In the genomic region with DNA sequence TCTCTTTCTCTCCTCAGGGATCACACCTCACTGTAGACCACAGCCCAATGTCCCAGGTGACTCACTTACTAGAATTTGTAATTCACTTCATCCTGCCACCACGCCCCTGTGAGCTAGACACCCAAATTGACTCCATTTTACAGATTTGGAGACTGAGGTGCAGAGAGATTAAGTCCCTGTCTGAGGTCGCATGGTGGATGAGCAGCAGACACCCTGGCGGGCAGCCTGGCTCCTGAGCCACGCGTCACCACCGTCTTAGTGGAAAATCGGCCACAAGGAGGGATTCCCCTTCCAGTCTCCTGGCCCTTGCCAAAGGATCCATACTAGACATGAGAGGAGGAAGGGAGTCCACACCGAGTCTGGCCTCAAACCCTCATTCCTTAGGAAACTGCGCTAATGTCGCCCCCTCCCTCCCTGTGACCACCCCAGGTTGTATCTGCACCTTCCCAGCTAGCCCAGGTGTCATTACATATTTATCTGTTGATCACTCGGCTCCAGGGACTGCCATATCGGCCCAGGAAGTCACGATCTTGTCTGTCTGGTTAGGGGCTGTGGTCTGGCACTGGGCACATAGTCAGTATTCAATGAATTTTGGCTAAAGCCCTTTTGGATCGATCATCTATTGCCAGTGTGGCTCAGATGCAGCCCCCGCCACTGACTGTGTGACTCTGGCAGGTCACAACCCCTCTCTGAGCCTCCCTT, we compare ENCODE assay signal across 9 cellular contexts. TPM values are rescaled to one million over a fixed set of nuclear protein-coding genes. Genes with fewer than 3 reads are reported as not detected.
A peak's percentile ranks its signal among the peaks of the same experiment; 100 is the strongest.
DNase-seq lines count a peak whose midpoint lies in the region; ATAC-seq, FAIRE-seq and TF ChIP-seq lines count a peak whose summit lies in the region.
"Had no signal": no experiment of that assay in that cellular context is flagged by ENCODE, and none has a peak within 500 bp of the region (broad histone marks: within the 10 kb centered on the region; RNA-seq: fewer than 3 reads in every experiment).

No MANE protein-coding gene starts in this region.

- 70% methylated on average over 15 of the region's 15 CpGs for WGBS in HepG2 (ENCODE audit: low lambda C conversion rate)
- WGBS in right lobe of liver (ENCODE audit: insufficient coverage, low coverage, low lambda C conversion rate, missing lambda C conversion rate) = 85% methylated on average over 8 of the region's 15 CpGs
- WGBS in aorta, 2 donors = 78 to 84% methylated on average over 15 of the region's 15 CpGs

- TF ChIP-seq CTCF in HepG2 (CRISPR knock-in tag; IDR thresholded peaks at IDR 0.05) (no peak), right lobe of liver (IDR thresholded peaks at IDR 0.05) (no peak), brain (conservative IDR thresholded peaks at IDR 0.05) (no peak), nephron (IDR thresholded peaks at IDR 0.05; ENCODE audit: unreplicated experiment in 3 of 3) (no peak)

- H2AFZ ChIP-seq in HepG2 (ENCODE audit: low read length) = no peak overlapping the region

- H3K9me3 ChIP-seq in HepG2 (ENCODE audit: low read length) (no peaks in the 10 kb centered on the region), right lobe of liver (no peaks in the 10 kb centered on the region), aorta (ENCODE audit: control insufficient read depth, low read length) (no peaks in the 10 kb centered on the region)

- peak overlapping the region; percentile 61 for H3K4me2 ChIP-seq in HepG2 (ENCODE audit: low read depth, low read length)

- H3K27ac ChIP-seq in HepG2 (ENCODE audit: extremely low read length, insufficient read depth, low read length) = no peak overlapping the region
- peak overlapping the region in 1 of 3 donors; percentile 20 for H3K27ac ChIP-seq in right lobe of liver
- H3K27ac ChIP-seq in aorta (ENCODE audit: low read depth in 1 of 2, low read length in 2 of 2) = peak overlapping the region; percentile 20 to 75

- no peak for DNase-seq in HepG2 (ENCODE audit: low spot score)
- no peak for DNase-seq in right lobe of liver
- no peak for DNase-seq in aorta
- no peak for DNase-seq in SKM-1 (lab: John Stamatoyannopoulos, UW; ENCODE audit: unreplicated experiment)
- DNase-seq in retina = no peak

- POLR2A ChIA-PET in HepG2 (lab: Yijun Ruan, JAX) = interaction anchor here (1.0 to 5.9 kb wide), 2 partner anchors 10 kb away, joined by 3 to 59 read pairs; no protein-coding TSS in a partner anchor

- H3K4me3 ChIP-seq in HepG2 (replicated peaks in 1 of 3; ENCODE audit: insufficient read depth in 1 of 3, low read depth in 2 of 3, low read length in 3 of 3) (no peak overlapping the region), right lobe of liver (no peak overlapping the region), aorta (ENCODE audit: low read length in 2 of 2) (no peak overlapping the region)

- BruUV-seq in HepG2 (replicated peaks; lab: Mats Ljungman, UMichigan) = no TSS peak

- H3K27ac Mint-ChIP-seq in brain (peak overlapping the region in 3 of 5 experiments; percentile 76 to 94 (median 91)), nephron (peak overlapping the region; percentile 78 to 93 (median 90))
- H3K27ac Mint-ChIP-seq: CD14-positive monocyte had no signal

- H3K4me3 Mint-ChIP-seq in brain (peak overlapping the region in 2 of 5 experiments; percentile 20 to 45), nephron (peak overlapping the region in 1 of 3 experiments; percentile 11)
- H3K4me3 Mint-ChIP-seq: CD14-positive monocyte had no signal

- no peak overlapping the region for H3K9ac ChIP-seq in HepG2 (ENCODE audit: insufficient read depth, low read depth, low read length)

- in situ Hi-C loops in HepG2 (cut with HindIII; ENCODE audit: extremely low pct_ligation_motif_present, low pct_unique_long_range_greater_than_20kb) = no loop called here

- H3K36me3 ChIP-seq in HepG2 (replicated peaks in 1 of 2; ENCODE audit: control insufficient read depth in 1 of 2, insufficient read depth in 2 of 2, low read length in 2 of 2) = no peaks in the 10 kb centered on the region
- H3K36me3 ChIP-seq in right lobe of liver = no peaks in the 10 kb centered on the region
- no peaks in the 10 kb centered on the region for H3K36me3 ChIP-seq in aorta (ENCODE audit: control insufficient read depth in 1 of 2, insufficient read depth in 2 of 2, low read length in 1 of 2)

- intact Hi-C loops in HepG2 (cut with micrococcal nuclease; ENCODE audit: unreplicated experiment) (no loop called here), right lobe of liver (cut with DNase I) (no loop called here), aorta (cut with DNase I) (no loop called here)

- CTCF ChIA-PET in HepG2 (lab: Yijun Ruan, JAX; ENCODE audit: low intra/inter-chr PET ratio, low total read pairs) = no interaction called here

- H3K27me3 ChIP-seq in HepG2 (ENCODE audit: control insufficient read depth in 1 of 2, insufficient read depth in 2 of 2, low read length in 2 of 2) (no peaks in the 10 kb centered on the region; a peak in 3 of 5 replicates), right lobe of liver (no peaks in the 10 kb centered on the region), aorta (ENCODE audit: control insufficient read depth in 1 of 2, insufficient read depth in 2 of 2, low read length in 1 of 2) (no peaks in the 10 kb centered on the region)

- H3K9me3 Mint-ChIP-seq in brain (peaks cover 0 to 7% (median 0%) of the 10 kb centered on the region in 5 experiments), nephron (no peaks in the 10 kb centered on the region)

- H3K4me1 Mint-ChIP-seq in brain = peaks cover 19% of the 10 kb centered on the region
- H3K4me1 Mint-ChIP-seq in nephron = peaks cover 69% of the 10 kb centered on the region

- no peaks in the 10 kb centered on the region for H4K20me1 ChIP-seq in HepG2 (ENCODE audit: insufficient read depth, low read length)

- FAIRE-seq in HepG2 (lab: Jason Lieb, UNC) = no peak

- H3K36me3 Mint-ChIP-seq in brain = no peaks in the 10 kb centered on the region
- H3K36me3 Mint-ChIP-seq in nephron (ENCODE audit: low read depth) = no peaks in the 10 kb centered on the region

- no peak for TF ChIP-seq POLR2A in HepG2 (IDR thresholded peaks at IDR 0.05; ENCODE audit: insufficient read depth in 1 of 2, low read depth in 2 of 2, low read length in 2 of 2)
- no peak for TF ChIP-seq POLR2A in right lobe of liver (IDR thresholded peaks at IDR 0.05)

- no peaks in the 10 kb centered on the region for H3K79me2 ChIP-seq in HepG2 (ENCODE audit: insufficient read depth, low read length)

- TF ChIP-seq RAD21 in HepG2 (CRISPR knock-in tag; IDR thresholded peaks at IDR 0.05) = no peak

- peaks cover 9% of the 10 kb centered on the region for H3K27me3 Mint-ChIP-seq in brain
- H3K27me3 Mint-ChIP-seq in nephron (ENCODE audit: low read depth) = peaks cover 9% of the 10 kb centered on the region

- ATAC-seq in HepG2 (no peak), right lobe of liver (no peak), aorta (ENCODE audit: low FRiP score) (no peak), GM21423 (IDR thresholded peaks at IDR 0.05; ENCODE audit: unreplicated experiment) (no peak)

- peaks cover 51% of the 10 kb centered on the region for H3K4me1 ChIP-seq in HepG2 (ENCODE audit: insufficient read depth, low read length)
- no peaks in the 10 kb centered on the region for H3K4me1 ChIP-seq in right lobe of liver
- no peaks in the 10 kb centered on the region for H3K4me1 ChIP-seq in aorta (ENCODE audit: control insufficient read depth in 1 of 2, insufficient read depth in 2 of 2, low read length in 2 of 2)

- TF ChIP-seq EP300 in HepG2 (IDR thresholded peaks at IDR 0.05; ENCODE audit: low read depth in 2 of 2, low read length in 2 of 2) = no peak
- no peak for TF ChIP-seq EP300 in HepG2 (CRISPR knock-in tag; IDR thresholded peaks at IDR 0.05; ENCODE audit: borderline replicate concordance)

TF ChIP-seq in HepG2, 621 proteins besides CTCF, POLR2A, EP300 and RAD21 (continues in another document):
- 0 out of 2 replicates have a peak, but pooled peaks have one; percentile 76 for TF ChIP-seq CHD4 (IDR thresholded peaks at IDR 0.05; ENCODE audit: borderline replicate concordance, low read length)
- peak; percentile 55; the same call in 1 of the 2 replicates for TF ChIP-seq ZBTB38 (CRISPR knock-in tag; IDR thresholded peaks at IDR 0.05)

RNA-seq across cellular contexts. Expression of gene PTGIS, which starts 25.7 kb away (rescaled TPM):
- not detected in 2 replicates for total RNA-seq in HepG2 (2016; rRNA removed; fragmentation: Illumina TruSeq; extraction: Trizol)
- total RNA-seq in HepG2 (2016; cell fraction: cytosol; rRNA removed; fragmentation: Illumina TruSeq; extraction: Trizol; ENCODE audit: low read depth) = not detected in 2 replicates
- not detected in 2 replicates for total RNA-seq in HepG2 (2016; cell fraction: insoluble cytoplasmic fraction; rRNA removed; fragmentation: Illumina TruSeq; extraction: Trizol)
- total RNA-seq in HepG2 (2016; cell fraction: membrane; rRNA removed; fragmentation: Illumina TruSeq; extraction: Trizol) = not detected in 2 replicates
- not detected in 2 replicates for total RNA-seq in HepG2 (2016; cell fraction: nucleus; rRNA removed; fragmentation: Illumina TruSeq; extraction: Trizol)
- polyA plus RNA-seq in HepG2 (2011; rRNA removed) = not detected in 2 replicates
- polyA plus RNA-seq in HepG2 (2011; cell fraction: cytosol; rRNA removed) = not detected in 2 replicates
- polyA plus RNA-seq in HepG2 (2011; cell fraction: nucleus; rRNA removed) = not detected in 2 replicates
- polyA plus RNA-seq in HepG2 (2012) = not detected in 2 replicates
- polyA plus RNA-seq in HepG2 (2016; cell fraction: cytosol; fragmentation: Illumina TruSeq; extraction: Trizol; ENCODE audit: low read depth) = not detected in 2 replicates
- not detected in 2 replicates for polyA plus RNA-seq in HepG2 (2016; cell fraction: insoluble cytoplasmic fraction; fragmentation: Illumina TruSeq; extraction: Trizol; ENCODE audit: low read depth)
- not detected in 2 replicates for polyA plus RNA-seq in HepG2 (2016; cell fraction: membrane; fragmentation: Illumina TruSeq; extraction: Trizol; ENCODE audit: low read depth)
- not detected in 2 replicates for polyA plus RNA-seq in HepG2 (2016; cell fraction: nucleus; fragmentation: Illumina TruSeq; extraction: Trizol; ENCODE audit: insufficient read depth, low read depth)
- polyA minus RNA-seq in HepG2 (2011; rRNA and poly(A)+ RNA removed; ENCODE audit: low replicate concordance) = not detected in 2 replicates
- not detected in 2 replicates for polyA minus RNA-seq in HepG2 (2011; cell fraction: cytosol; rRNA and poly(A)+ RNA removed)
- polyA minus RNA-seq in HepG2 (2011; cell fraction: nucleus; rRNA and poly(A)+ RNA removed) = not detected in 2 replicates
- total RNA-seq in right lobe of liver = 10 to 100 TPM in 5 of 6 experiments, 1 to 10 TPM in 1; 9.0 to 30.5 (median 13.7) TPM
- 0.63 TPM for polyA plus RNA-seq in brain (ENCODE audit: insufficient read depth, low read depth, low replicate concordance)
- 100 to 1,000 TPM; 351 to 637 TPM for total RNA-seq in aorta
- 100 to 1,000 TPM in 1 of 2 donors, 10 to 100 TPM in 1; 53.6 to 115 TPM for polyA plus RNA-seq in aorta
- polyA plus RNA-seq: CD14-positive monocyte had no signal

Comparison
In these comparisons a context has a peak if more than half of its experiments do, and no peak if none do; other contexts are left out.
1. RNA of gene PTGIS, which starts 25.7 kb away (total RNA-seq): 351 to 637 TPM in aorta; 9.0 to 30.5 TPM in right lobe of liver and not detected in HepG2; every median in the first group is over 10 times any median in the second.